In the genomic region with DNA sequence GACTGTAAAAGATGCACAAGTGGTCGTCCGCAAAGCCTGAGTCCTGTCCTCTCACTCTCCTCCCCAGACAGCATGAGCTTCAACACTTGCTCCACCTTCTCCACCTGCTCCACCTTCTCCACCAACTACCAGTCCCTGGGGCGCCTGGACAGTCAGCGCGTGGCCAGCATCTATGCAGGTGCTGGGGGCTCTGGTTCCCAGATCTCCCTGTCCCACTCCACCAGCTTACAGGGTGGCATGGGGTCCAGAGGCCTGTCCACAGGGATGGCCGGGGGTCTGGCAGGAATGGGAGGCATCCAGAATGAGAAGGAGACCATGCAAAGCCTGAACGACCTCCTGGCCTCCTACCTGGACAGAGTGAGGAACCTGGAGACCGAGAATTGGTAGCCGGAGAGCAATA, we compare ENCODE assay signal across 8 cellular contexts.
"Had no signal": no experiment of that assay in that cellular context is flagged by ENCODE, and none has a peak within 500 bp of the region (broad histone marks: within the 10 kb centered on the region; RNA-seq: fewer than 3 reads in every experiment).

No MANE protein-coding gene starts in this region.

- H3K27me3 Mint-ChIP-seq: IgD-negative memory B cell had no signal

- H3K36me3 Mint-ChIP-seq: IgD-negative memory B cell had no signal

- H3K27ac ChIP-seq: HL-60 had no signal

- H3K4me1 Mint-ChIP-seq: IgD-negative memory B cell had no signal

- H3K27ac Mint-ChIP-seq: IgD-negative memory B cell had no signal

- DNase-seq: IMR-90, KBM-7, KG1 had no signal

- FAIRE-seq: HepG2, HTR-8/SVneo, K562 had no signal

- H3K4me3 ChIP-seq: K562 had no signal
